Comparison of ENCODE assay signal across 13 cellular contexts in the genomic region with DNA sequence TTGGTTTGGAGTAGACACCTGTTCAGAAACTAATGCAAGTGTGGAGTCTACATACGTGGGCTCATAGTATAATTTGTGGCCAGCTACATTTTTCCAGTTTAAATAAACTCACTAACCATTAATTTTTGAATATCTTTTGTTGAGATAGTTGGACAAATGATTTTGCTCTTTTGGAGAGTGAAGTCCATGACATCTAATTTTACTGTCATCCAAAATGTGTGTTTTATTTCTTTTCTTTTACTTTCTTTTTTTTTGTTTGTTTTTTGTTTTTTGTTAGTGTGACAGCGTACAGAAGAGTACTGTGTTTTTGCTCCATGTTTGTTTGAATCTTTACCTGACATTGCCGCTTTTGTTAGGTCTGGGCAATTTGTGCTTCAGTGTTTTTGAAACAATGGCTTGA. TPM values are rescaled to one million over a fixed set of nuclear protein-coding genes. Genes with fewer than 3 reads are reported as not detected.
DNase-seq lines count a peak whose midpoint lies in the region; ATAC-seq and TF ChIP-seq lines count a peak whose summit lies in the region.
"Had no signal": no experiment of that assay in that cellular context is flagged by ENCODE, and none has a peak within 500 bp of the region (broad histone marks: within the 10 kb centered on the region; RNA-seq: fewer than 3 reads in every experiment).

No MANE protein-coding gene starts in this region.

- no peak for DNase-seq in CD4-positive, alpha-beta T cell
- no peak for DNase-seq in activated naive CD8-positive, alpha-beta T cell treated with anti-CD3 and anti-CD28 coated beads for 36 hours
- DNase-seq in naive B cell (no peak), Peyer's patch (no peak)
- no peak for DNase-seq in effector CD8-positive, alpha-beta T cell (lab: John Stamatoyannopoulos, UW)
- no peak for DNase-seq in effector CD4-positive, alpha-beta T cell
- DNase-seq: activated T-cell treated with anti-CD3 and anti-CD28 coated beads for 4 hours, COR-L47, foreskin fibroblast, NCI-H1105 treated with DMSO at 0.1 percent for 48 hours, NCI-H774 had no signal

- H3K36me3 Mint-ChIP-seq in CD4-positive, alpha-beta T cell (ENCODE audit: low read depth), result peaks cover 89% of the 10 kb centered on the region
- peaks cover 74% of the 10 kb centered on the region for H3K36me3 Mint-ChIP-seq in activated naive CD8-positive, alpha-beta T cell treated with anti-CD3 and anti-CD28 coated beads for 36 hours
- H3K36me3 Mint-ChIP-seq in naive B cell, result peaks cover 0 to 9% of the 10 kb centered on the region in 2 donors

- H3K4me3 ChIP-seq in HUES48 (ENCODE audit: low read depth, low read length) (0 out of 2 replicates have a peak overlapping the region, but pooled peaks have one; percentile 14), Peyer's patch (no peak overlapping the region), gastroesophageal sphincter (no peak overlapping the region)

- H3K4me1 Mint-ChIP-seq in CD4-positive, alpha-beta T cell (ENCODE audit: low read depth), result peaks cover 92% of the 10 kb centered on the region
- H3K4me1 Mint-ChIP-seq in activated naive CD8-positive, alpha-beta T cell treated with anti-CD3 and anti-CD28 coated beads for 36 hours, result peaks cover 81% of the 10 kb centered on the region
- H3K4me1 Mint-ChIP-seq in naive B cell, result peaks cover 60 to 79% (median 65%) of the 10 kb centered on the region in 3 donors

- CTCF ChIA-PET in CD4-positive, alpha-beta T cell (lab: Charles Lee), result no interaction called here

- TF ChIP-seq EP300 in gastroesophageal sphincter (IDR thresholded peaks at IDR 0.05), result no peak

- peak overlapping the region; percentile 29 for H3K27ac Mint-ChIP-seq in CD4-positive, alpha-beta T cell
- peak overlapping the region; percentile 76 for H3K27ac Mint-ChIP-seq in activated naive CD8-positive, alpha-beta T cell treated with anti-CD3 and anti-CD28 coated beads for 36 hours
- peak overlapping the region in 2 of 6 donors; percentile 9 to 69 for H3K27ac Mint-ChIP-seq in naive B cell

- no peaks in the 10 kb centered on the region for H3K9me3 ChIP-seq in CD4-positive, alpha-beta T cell (ENCODE audit: control insufficient read depth, low read length)
- no peaks in the 10 kb centered on the region for H3K9me3 ChIP-seq in HUES48 (ENCODE audit: control insufficient read depth, insufficient read depth, low read length)
- H3K9me3 ChIP-seq in Peyer's patch, result no peaks in the 10 kb centered on the region
- H3K9me3 ChIP-seq in gastroesophageal sphincter, result no peaks in the 10 kb centered on the region

- TF ChIP-seq POLR2A in Peyer's patch (IDR thresholded peaks at IDR 0.05) (no peak), gastroesophageal sphincter (IDR thresholded peaks at IDR 0.05) (no peak)

- peak overlapping the region; percentile 77 for H3K4me3 Mint-ChIP-seq in CD4-positive, alpha-beta T cell
- H3K4me3 Mint-ChIP-seq in activated naive CD8-positive, alpha-beta T cell treated with anti-CD3 and anti-CD28 coated beads for 36 hours, result peak overlapping the region; percentile 68
- H3K4me3 Mint-ChIP-seq in naive B cell, result peak overlapping the region in 5 of 8 donors; percentile 30 to 77 (median 68)

- POLR2A ChIA-PET in CD4-positive, alpha-beta T cell (lab: Charles Lee), result no interaction called here

- 69% methylated on average over 3 of the region's 3 CpGs for WGBS in gastroesophageal sphincter (ENCODE audit: low coverage in 1 of 2), 2 donors

- ATAC-seq in CD4-positive, alpha-beta T cell (ENCODE audit: poor library complexity), result no peak
- ATAC-seq in naive B cell (ENCODE audit: low read depth in 2 of 2) (no peak), gastroesophageal sphincter (no peak)

- H3K27me3 ChIP-seq in CD4-positive, alpha-beta T cell (ENCODE audit: control insufficient read depth, insufficient read depth, low read length), result no peaks in the 10 kb centered on the region
- H3K27me3 ChIP-seq in HUES48 (ENCODE audit: control insufficient read depth, insufficient read depth, low read length), result no peaks in the 10 kb centered on the region
- H3K27me3 ChIP-seq in Peyer's patch, result no peaks in the 10 kb centered on the region
- no peaks in the 10 kb centered on the region for H3K27me3 ChIP-seq in gastroesophageal sphincter

- intact Hi-C loops in CD4-positive, alpha-beta T cell (cut with DNase I, micrococcal nuclease), result loop anchor here in 1 of 2 experiments (10.0 kb wide), 1 partner anchor 621 kb away; a partner anchor contains a TSS

- no peak for TF ChIP-seq CTCF in CD4-positive, alpha-beta T cell (IDR thresholded peaks at IDR 0.05)
- no peak for TF ChIP-seq CTCF in Peyer's patch (IDR thresholded peaks at IDR 0.05)
- TF ChIP-seq CTCF in gastroesophageal sphincter (IDR thresholded peaks at IDR 0.05), result no peak

- no peaks in the 10 kb centered on the region for H3K9me3 Mint-ChIP-seq in CD4-positive, alpha-beta T cell
- no peaks in the 10 kb centered on the region for H3K9me3 Mint-ChIP-seq in activated naive CD8-positive, alpha-beta T cell treated with anti-CD3 and anti-CD28 coated beads for 36 hours
- no peaks in the 10 kb centered on the region for H3K9me3 Mint-ChIP-seq in naive B cell

- H3K36me3 ChIP-seq in HUES48 (ENCODE audit: control insufficient read depth, insufficient read depth, low read length) (peaks cover 76% of the 10 kb centered on the region), Peyer's patch (peaks cover 0 to 29% (median 0%) of the 10 kb centered on the region in 3 donors), gastroesophageal sphincter (peaks cover 0 to 46% of the 10 kb centered on the region in 2 donors)

- H3K27me3 Mint-ChIP-seq in CD4-positive, alpha-beta T cell, result no peaks in the 10 kb centered on the region
- H3K27me3 Mint-ChIP-seq in activated naive CD8-positive, alpha-beta T cell treated with anti-CD3 and anti-CD28 coated beads for 36 hours, result no peaks in the 10 kb centered on the region
- H3K27me3 Mint-ChIP-seq in naive B cell, result no peaks in the 10 kb centered on the region

- H3K4me1 ChIP-seq in HUES48 (ENCODE audit: control insufficient read depth, insufficient read depth, low read length) (peaks cover 64% of the 10 kb centered on the region), Peyer's patch (peaks cover 0 to 64% (median 18%) of the 10 kb centered on the region in 4 donors), gastroesophageal sphincter (peaks cover 23 to 94% (median 38%) of the 10 kb centered on the region in 3 donors)

- no peak overlapping the region for H3K27ac ChIP-seq in CD4-positive, alpha-beta T cell (ENCODE audit: low read depth, low read length)
- H3K27ac ChIP-seq in HUES48 (ENCODE audit: low read depth, low read length), result no peak overlapping the region
- H3K27ac ChIP-seq in Peyer's patch, result no peak overlapping the region
- no peak overlapping the region for H3K27ac ChIP-seq in gastroesophageal sphincter

- no peak overlapping the region for H3K9ac ChIP-seq in HUES48 (ENCODE audit: low read depth, low read length)

RNA-seq across cellular contexts. Expression of a gene that starts 5.0 kb away (rescaled TPM):
- 10 to 100 TPM; 49.4 to 49.7 TPM for total RNA-seq in CD4-positive, alpha-beta T cell
- total RNA-seq in activated naive CD8-positive, alpha-beta T cell treated with anti-CD3 and anti-CD28 coated beads for 36 hours, result 10 to 100 TPM; 69.8 to 71.0 TPM
- 10 to 100 TPM; 13.2 to 23.1 (median 17.4) TPM for polyA plus RNA-seq in naive B cell (ENCODE audit: low read depth in 6 of 6)
- 10 to 100 TPM; 49.2 to 97.6 (median 80.9) TPM for total RNA-seq in Peyer's patch
- 10 to 100 TPM; 16.7 to 36.9 (median 30.2) TPM for total RNA-seq in gastroesophageal sphincter

RNA-seq across cellular contexts. Expression of a gene that starts 46.7 kb away (rescaled TPM):
- not detected for total RNA-seq in CD4-positive, alpha-beta T cell
- total RNA-seq in activated naive CD8-positive, alpha-beta T cell treated with anti-CD3 and anti-CD28 coated beads for 36 hours, result under 1 TPM; 0.20 to 0.21 TPM
- polyA plus RNA-seq in naive B cell (ENCODE audit: low read depth in 6 of 6), result 1 to 10 TPM in 4 of 6 donors, under 1 TPM in 1, not detected in 1; 0.77 to 1.9 (median 1.2) TPM
- total RNA-seq in Peyer's patch, result 10 to 100 TPM; 10.1 to 26.1 (median 13.0) TPM
- total RNA-seq in gastroesophageal sphincter, result 10 to 100 TPM; 10.5 to 16.9 (median 15.2) TPM

Comparison
In these comparisons a context has a peak if more than half of its experiments do, and no peak if none do; other contexts are left out.
1. RNA of a gene that starts 46.7 kb away (total RNA-seq): 10.5 to 16.9 TPM in gastroesophageal sphincter and 10.1 to 26.1 TPM in Peyer's patch; 0.20 to 0.21 TPM in activated naive CD8-positive, alpha-beta T cell treated with anti-CD3 and anti-CD28 coated beads for 36 hours and not detected in CD4-positive, alpha-beta T cell; every median in the first group is over 4 times any median in the second.
2. Peak in every context shown above with its lines, with median percentiles within 50 percentile points of each other: H3K4me3 Mint-ChIP-seq.